Comparison of ENCODE assay signal across 21 cellular contexts in genomic region chr3:8848696-8849131, GRCh38.
DNase-seq lines count a peak whose midpoint lies in the region; ATAC-seq and TF ChIP-seq lines count a peak whose summit lies in the region.
"Had no signal": no experiment of that assay in that cellular context is flagged by ENCODE, and none has a peak within 500 bp of the region (broad histone marks: within the 10 kb centered on the region; RNA-seq: fewer than 3 reads in every experiment).

No MANE protein-coding gene starts in this region.

- CTCF ChIA-PET in activated CD4-positive, alpha-beta T cell treated with anti-CD3 and anti-CD28 coated beads, Interleukin-2, amount 10 ng/mL, durations not matched to agents 7 days and 5 days (lab: Charles Lee) = interaction anchor here (1.4 kb wide), 1 partner anchor 11 kb away, joined by 3 read pairs; no protein-coding TSS in a partner anchor
- CTCF ChIA-PET in CD8-positive, alpha-beta T cell (lab: Charles Lee) = interaction anchor here (0.9 kb wide), 1 partner anchor 55 kb away, joined by 3 read pairs; no protein-coding TSS in a partner anchor

- no peak overlapping the region for H3K27ac Mint-ChIP-seq in activated CD4-positive, alpha-beta T cell treated with anti-CD3 and anti-CD28 coated beads, Interleukin-2, amount 10 ng/mL, durations not matched to agents 7 days and 5 days
- no peak overlapping the region for H3K27ac Mint-ChIP-seq in CD8-positive, alpha-beta T cell
- H3K27ac Mint-ChIP-seq: activated CD4-positive, alpha-beta T cell treated with anti-CD3 and anti-CD28 coated beads for 36 hours; activated naive CD8-positive, alpha-beta T cell treated with anti-CD3 and anti-CD28 coated beads, Interleukin-2, amount 10 ng/mL, durations not matched to agents 7 days and 5 days; immature natural killer cell; T-helper 17 cell; type B pancreatic cell had no signal

- POLR2A ChIA-PET in activated CD4-positive, alpha-beta T cell treated with anti-CD3 and anti-CD28 coated beads, Interleukin-2, amount 10 ng/mL, durations not matched to agents 7 days and 5 days (lab: Charles Lee) = no interaction called here
- POLR2A ChIA-PET in CD8-positive, alpha-beta T cell (lab: Charles Lee) = no interaction called here

- H3K27ac ChIP-seq in SJSA1 = peak overlapping the region; percentile 57
- H3K27ac ChIP-seq in mesenchymal stem cell (ENCODE audit: low read length, poor library complexity, severe bottlenecking) = peak overlapping the region; percentile 96
- H3K27ac ChIP-seq in dorsolateral prefrontal cortex = no peak overlapping the region
- no peak overlapping the region for H3K27ac ChIP-seq in CD8-positive, alpha-beta T cell (ENCODE audit: low read depth, low read length)
- H3K27ac ChIP-seq: BLaER1 treated with 17β-estradiol and CSF1 and Interleukin-3, amounts not matched to agents 10 nM and 100 nM; gastroesophageal sphincter; Peyer's patch had no signal

- peak overlapping the region; percentile 75 for H2BK5ac ChIP-seq in mesenchymal stem cell (ENCODE audit: low read depth, low read length, poor library complexity, severe bottlenecking)

- no peak overlapping the region for H3K4me3 Mint-ChIP-seq in activated CD4-positive, alpha-beta T cell treated with anti-CD3 and anti-CD28 coated beads, Interleukin-2, amount 10 ng/mL, durations not matched to agents 7 days and 5 days
- no peak overlapping the region for H3K4me3 Mint-ChIP-seq in CD8-positive, alpha-beta T cell
- H3K4me3 Mint-ChIP-seq: activated CD4-positive, alpha-beta T cell treated with anti-CD3 and anti-CD28 coated beads for 36 hours; activated naive CD8-positive, alpha-beta T cell treated with anti-CD3 and anti-CD28 coated beads, Interleukin-2, amount 10 ng/mL, durations not matched to agents 7 days and 5 days; immature natural killer cell; T-helper 17 cell; type B pancreatic cell had no signal

- 12% methylated on average over 5 of the region's 5 CpGs for WGBS in mesenchymal stem cell

- H2BK120ac ChIP-seq in mesenchymal stem cell (ENCODE audit: low read depth, low read length) = peak overlapping the region; percentile 61

- no peaks in the 10 kb centered on the region for H3K4me1 Mint-ChIP-seq in activated CD4-positive, alpha-beta T cell treated with anti-CD3 and anti-CD28 coated beads, Interleukin-2, amount 10 ng/mL, durations not matched to agents 7 days and 5 days
- no peaks in the 10 kb centered on the region for H3K4me1 Mint-ChIP-seq in CD8-positive, alpha-beta T cell (ENCODE audit: low read depth)
- H3K4me1 Mint-ChIP-seq: activated CD4-positive, alpha-beta T cell treated with anti-CD3 and anti-CD28 coated beads for 36 hours; activated naive CD8-positive, alpha-beta T cell treated with anti-CD3 and anti-CD28 coated beads, Interleukin-2, amount 10 ng/mL, durations not matched to agents 7 days and 5 days; immature natural killer cell; T-helper 17 cell had no signal

- H3K36me3 Mint-ChIP-seq in activated CD4-positive, alpha-beta T cell treated with anti-CD3 and anti-CD28 coated beads, Interleukin-2, amount 10 ng/mL, durations not matched to agents 7 days and 5 days (ENCODE audit: low read depth) = no peaks in the 10 kb centered on the region
- no peaks in the 10 kb centered on the region for H3K36me3 Mint-ChIP-seq in CD8-positive, alpha-beta T cell

- no peak overlapping the region for H3K23ac ChIP-seq in mesenchymal stem cell (ENCODE audit: low read length in 2 of 2)

- H4K91ac ChIP-seq in mesenchymal stem cell (ENCODE audit: low read length) = peak overlapping the region; percentile 31

- H3K4me2 ChIP-seq in mesenchymal stem cell (ENCODE audit: low read length, poor library complexity, severe bottlenecking) = no peak overlapping the region
- H3K4me2 ChIP-seq: BLaER1 treated with 17β-estradiol and CSF1 and Interleukin-3, amounts not matched to agents 10 nM and 100 nM had no signal

- H2AFZ ChIP-seq in mesenchymal stem cell (ENCODE audit: low read depth, low read length) = no peak overlapping the region

- no peak overlapping the region for H2BK15ac ChIP-seq in mesenchymal stem cell (ENCODE audit: low read depth, poor library complexity, severe bottlenecking)

- H3K18ac ChIP-seq in mesenchymal stem cell (ENCODE audit: low read depth in 1 of 2, low read length in 2 of 2) = peak overlapping the region in 1 of 2 experiments; percentile 52

- H3K9me3 ChIP-seq in SJSA1 (replicated peaks) (no peaks in the 10 kb centered on the region), mesenchymal stem cell (ENCODE audit: control insufficient read depth, low read length) (no peaks in the 10 kb centered on the region)
- H3K9me3 ChIP-seq in CD8-positive, alpha-beta T cell (ENCODE audit: low read length) = no peaks in the 10 kb centered on the region
- H3K9me3 ChIP-seq: BLaER1 treated with 17β-estradiol and CSF1 and Interleukin-3, amounts not matched to agents 10 nM and 100 nM; gastroesophageal sphincter; Peyer's patch had no signal

- H3K4ac ChIP-seq in mesenchymal stem cell (ENCODE audit: low read depth in 1 of 2, low read length in 2 of 2) = no peak overlapping the region

- H3K27me3 ChIP-seq in SJSA1 (replicated peaks) (no peaks in the 10 kb centered on the region), mesenchymal stem cell (ENCODE audit: control insufficient read depth in 1 of 2, insufficient read depth in 1 of 2, low read length in 2 of 2) (no peaks in the 10 kb centered on the region), dorsolateral prefrontal cortex (no peaks in the 10 kb centered on the region)
- no peaks in the 10 kb centered on the region for H3K27me3 ChIP-seq in CD8-positive, alpha-beta T cell (ENCODE audit: insufficient read depth, low read length)
- H3K27me3 ChIP-seq: BLaER1 treated with 17β-estradiol and CSF1 and Interleukin-3, amounts not matched to agents 10 nM and 100 nM; gastroesophageal sphincter; Peyer's patch had no signal

- H3K79me1 ChIP-seq in mesenchymal stem cell (replicated peaks; ENCODE audit: low read length, poor library complexity, severe bottlenecking) = peaks cover 2% of the 10 kb centered on the region

- no peak overlapping the region for H3K9ac ChIP-seq in mesenchymal stem cell (ENCODE audit: low read length)
- H3K9ac ChIP-seq: BLaER1 treated with 17β-estradiol and CSF1 and Interleukin-3, amounts not matched to agents 10 nM and 100 nM had no signal

- DNase-seq in Daoy (ENCODE audit: low read depth) (peak; percentile 65), SJSA1 (ENCODE audit: low read depth in 1 of 2, low spot score in 2 of 2) (peak; percentile 46 to 61), epithelial cell of esophagus (ENCODE audit: low read depth) (peak; percentile 46), mesenchymal stem cell (peak; percentile 85), dorsolateral prefrontal cortex (no peak), NCI-H1417 (lab: John Stamatoyannopoulos, UW) (no peak)
- no peak for DNase-seq in activated CD4-positive, alpha-beta T cell treated with anti-CD3 and anti-CD28 coated beads, Interleukin-2, amount 10 ng/mL, durations not matched to agents 7 days and 5 days
- no peak for DNase-seq in CD8-positive, alpha-beta T cell
- DNase-seq: activated CD4-positive, alpha-beta T cell treated with anti-CD3 and anti-CD28 coated beads for 36 hours; activated naive CD8-positive, alpha-beta T cell treated with anti-CD3 and anti-CD28 coated beads, Interleukin-2, amount 10 ng/mL, durations not matched to agents 7 days and 5 days; cortex of kidney; DMS53; immature natural killer cell; NCI-H524; Peyer's patch; retina; stimulated activated CD4-positive, alpha-beta T cell treated with anti-CD3 and anti-CD28 coated beads, Interleukin-4, amount 100 ng/mL, for 1 hour; T-helper 17 cell had no signal

- intact Hi-C loops in dorsolateral prefrontal cortex (cut with DNase I) = no loop called here
- intact Hi-C loops in CD8-positive, alpha-beta T cell (cut with DNase I, micrococcal nuclease) = no loop called here

- no peaks in the 10 kb centered on the region for H3K27me3 Mint-ChIP-seq in activated CD4-positive, alpha-beta T cell treated with anti-CD3 and anti-CD28 coated beads, Interleukin-2, amount 10 ng/mL, durations not matched to agents 7 days and 5 days
- H3K27me3 Mint-ChIP-seq in CD8-positive, alpha-beta T cell (ENCODE audit: low read depth) = no peaks in the 10 kb centered on the region
- H3K27me3 Mint-ChIP-seq: activated CD4-positive, alpha-beta T cell treated with anti-CD3 and anti-CD28 coated beads for 36 hours; activated naive CD8-positive, alpha-beta T cell treated with anti-CD3 and anti-CD28 coated beads, Interleukin-2, amount 10 ng/mL, durations not matched to agents 7 days and 5 days; T-helper 17 cell; type B pancreatic cell had no signal

- no peak overlapping the region for H3K14ac ChIP-seq in mesenchymal stem cell (ENCODE audit: low read length in 2 of 2)

- no peak overlapping the region for H3K4me3 ChIP-seq in SJSA1
- H3K4me3 ChIP-seq in epithelial cell of esophagus (ENCODE audit: low read length) = no peak overlapping the region
- no peak overlapping the region for H3K4me3 ChIP-seq in mesenchymal stem cell (ENCODE audit: insufficient read depth in 1 of 2, low read depth in 1 of 2, low read length in 2 of 2)
- H3K4me3 ChIP-seq in dorsolateral prefrontal cortex = no peak overlapping the region
- H3K4me3 ChIP-seq in CD8-positive, alpha-beta T cell (ENCODE audit: low read depth, low read length) = no peak overlapping the region
- H3K4me3 ChIP-seq: BLaER1 treated with 17β-estradiol and CSF1 and Interleukin-3, amounts not matched to agents 10 nM and 100 nM; gastroesophageal sphincter; Peyer's patch had no signal

- H2AK5ac ChIP-seq in mesenchymal stem cell (ENCODE audit: low read length, severe bottlenecking) = peak overlapping the region; percentile 75

- peak overlapping the region in 1 of 2 experiments; percentile 28 for H2BK12ac ChIP-seq in mesenchymal stem cell (ENCODE audit: low read length in 2 of 2)

- H4K8ac ChIP-seq in mesenchymal stem cell (ENCODE audit: low read length) = peak overlapping the region; percentile 87

- ATAC-seq in CD8-positive, alpha-beta T cell = no peak
- ATAC-seq: activated CD4-positive, alpha-beta T cell treated with anti-CD3 and anti-CD28 coated beads for 36 hours; gastroesophageal sphincter; T-helper 17 cell had no signal

- H3K36me3 ChIP-seq in SJSA1 = peaks cover 13% of the 10 kb centered on the region; the same call in 1 of the 2 replicates
- no peaks in the 10 kb centered on the region for H3K36me3 ChIP-seq in mesenchymal stem cell (ENCODE audit: control insufficient read depth in 1 of 2, insufficient read depth in 2 of 2, low read depth in 1 of 2, low read length in 2 of 2)
- H3K36me3 ChIP-seq in CD8-positive, alpha-beta T cell (ENCODE audit: insufficient read depth, low read length) = no peaks in the 10 kb centered on the region
- H3K36me3 ChIP-seq: gastroesophageal sphincter, Peyer's patch had no signal

- no peaks in the 10 kb centered on the region for H3K9me3 Mint-ChIP-seq in activated CD4-positive, alpha-beta T cell treated with anti-CD3 and anti-CD28 coated beads, Interleukin-2, amount 10 ng/mL, durations not matched to agents 7 days and 5 days
- H3K9me3 Mint-ChIP-seq in CD8-positive, alpha-beta T cell = no peaks in the 10 kb centered on the region
- H3K9me3 Mint-ChIP-seq: activated naive CD8-positive, alpha-beta T cell treated with anti-CD3 and anti-CD28 coated beads, Interleukin-2, amount 10 ng/mL, durations not matched to agents 7 days and 5 days; immature natural killer cell had no signal

- no peak for TF ChIP-seq CTCF in epithelial cell of esophagus (IDR thresholded peaks at IDR 0.05; ENCODE audit: insufficient read depth, low read depth, low read length, missing control alignments)
- TF ChIP-seq CTCF in dorsolateral prefrontal cortex (IDR thresholded peaks at IDR 0.05 in 54 of 56, conservative IDR thresholded peaks at IDR 0.05 in 2 of 56; ENCODE audit: low read depth in 1 of 56, partially characterized antibody in 56 of 56) = no peak
- no peak for TF ChIP-seq CTCF in CD8-positive, alpha-beta T cell (IDR thresholded peaks at IDR 0.05)

- peaks cover 65% of the 10 kb centered on the region for H3K4me1 ChIP-seq in SJSA1 (replicated peaks)
- H3K4me1 ChIP-seq in mesenchymal stem cell (ENCODE audit: control insufficient read depth, insufficient read depth, low read depth, low read length) = peaks cover 26% of the 10 kb centered on the region
- no peaks in the 10 kb centered on the region for H3K4me1 ChIP-seq in CD8-positive, alpha-beta T cell (ENCODE audit: insufficient read depth, low read length)
- H3K4me1 ChIP-seq: gastroesophageal sphincter, Peyer's patch had no signal

Comparison
In these comparisons a context has a peak if more than half of its experiments do, and no peak if none do; other contexts are left out.
1. DNase-seq: peak in Daoy (single experiment), SJSA1 (2 of 2), epithelial cell of esophagus (single experiment) and mesenchymal stem cell (single experiment); none in dorsolateral prefrontal cortex (0 of 10), NCI-H1417 (0 of 3), activated CD4-positive, alpha-beta T cell treated with anti-CD3 and anti-CD28 coated beads, Interleukin-2, amount 10 ng/mL, durations not matched to agents 7 days and 5 days (single experiment) and CD8-positive, alpha-beta T cell (0 of 7).
2. H3K27ac ChIP-seq: peak in SJSA1 (single experiment) and mesenchymal stem cell (single experiment); none in dorsolateral prefrontal cortex (0 of 59) and CD8-positive, alpha-beta T cell (single experiment).